ENCODE assay signal across 9 cellular contexts in genomic region chr6:71478834-71479541, GRCh38.
A peak's percentile ranks its signal among the peaks of the same experiment; 100 is the strongest.
DNase-seq lines count a peak whose midpoint lies in the region; ATAC-seq and TF ChIP-seq lines count a peak whose summit lies in the region.
"Had no signal": no experiment of that assay in that cellular context is flagged by ENCODE, and none has a peak within 500 bp of the region (broad histone marks: within the 10 kb centered on the region; RNA-seq: fewer than 3 reads in every experiment).

No MANE protein-coding gene starts in this region.

- peak overlapping the region; percentile 51 for H3K27ac ChIP-seq in Panc1 (ENCODE audit: low read length)
- peak overlapping the region; percentile 85 for H3K27ac ChIP-seq in epithelial cell of prostate

- POLR2A ChIA-PET in Panc1 (lab: Charles Lee), result no interaction called here

- in situ Hi-C loops in Panc1 (cut with HindIII; ENCODE audit: low pct_unique_long_range_greater_than_20kb, low sequenced_read_pairs), result no loop called here

- intact Hi-C loops in Panc1 (cut with micrococcal nuclease; ENCODE audit: unreplicated experiment), result no loop called here

- no peaks in the 10 kb centered on the region for H3K9me3 ChIP-seq in Panc1 (ENCODE audit: control insufficient read depth, insufficient read depth, low read depth, low read length)

- no TSS peak for BruUV-seq in Panc1 (replicated peaks; lab: Mats Ljungman, UMichigan)

- H3K4me3 Mint-ChIP-seq in nephron, result no peak overlapping the region
- H3K4me3 Mint-ChIP-seq: activated CD4-positive, alpha-beta memory T cell treated with anti-CD3 and anti-CD28 coated beads for 36 hours had no signal

- H3K36me3 ChIP-seq in Panc1 (ENCODE audit: control insufficient read depth, insufficient read depth, low read length), result no peaks in the 10 kb centered on the region

- TF ChIP-seq CTCF in AG09319 (IDR thresholded peaks at IDR 0.05; ENCODE audit: low read depth, low read length) (no peak), Panc1 (IDR thresholded peaks at IDR 0.05) (no peak), nephron (IDR thresholded peaks at IDR 0.05; ENCODE audit: unreplicated experiment in 3 of 3) (no peak)

- peaks cover 37% of the 10 kb centered on the region for H3K4me1 Mint-ChIP-seq in nephron

- DNase-seq in AG09319 (ENCODE audit: extremely low read depth, low read depth) (peak; percentile 75), Panc1 (ENCODE audit: low read depth, low spot score) (peak; percentile 92), epithelial cell of prostate (ENCODE audit: low read depth, low spot score) (peak; percentile 37), OCI-M2 (lab: John Stamatoyannopoulos, UW; ENCODE audit: unreplicated experiment) (no peak), NCI-H128 (lab: John Stamatoyannopoulos, UW; ENCODE audit: unreplicated experiment) (no peak)
- DNase-seq: activated CD4-positive, alpha-beta memory T cell treated with anti-CD3 and anti-CD28 coated beads for 36 hours had no signal

- H3K27me3 Mint-ChIP-seq in nephron (ENCODE audit: low read depth), result no peaks in the 10 kb centered on the region
- H3K27me3 Mint-ChIP-seq: activated CD4-positive, alpha-beta memory T cell treated with anti-CD3 and anti-CD28 coated beads for 36 hours had no signal

- CTCF ChIA-PET in Panc1 (lab: Charles Lee), result interaction anchor here (0.7 kb wide), 1 partner anchor 21 kb away, joined by 3 read pairs; no protein-coding TSS in a partner anchor

- peak; percentile 82 for ATAC-seq in Panc1
- no peak for ATAC-seq in HG02759 (IDR thresholded peaks at IDR 0.05; ENCODE audit: unreplicated experiment)
- no peak for ATAC-seq in HG02623 (IDR thresholded peaks at IDR 0.05; ENCODE audit: unreplicated experiment)

- H3K27me3 ChIP-seq in Panc1 (ENCODE audit: control insufficient read depth, insufficient read depth, low read length), result no peaks in the 10 kb centered on the region

- no peak overlapping the region for H3K4me3 ChIP-seq in Panc1 (ENCODE audit: low read depth in 2 of 2, low read length in 2 of 2)

- no peaks in the 10 kb centered on the region for H3K9me3 Mint-ChIP-seq in nephron
- H3K9me3 Mint-ChIP-seq: activated CD4-positive, alpha-beta memory T cell treated with anti-CD3 and anti-CD28 coated beads for 36 hours had no signal

- no peaks in the 10 kb centered on the region for H3K36me3 Mint-ChIP-seq in nephron (ENCODE audit: low read depth)
- H3K36me3 Mint-ChIP-seq: activated CD4-positive, alpha-beta memory T cell treated with anti-CD3 and anti-CD28 coated beads for 36 hours had no signal

- H3K4me1 ChIP-seq in Panc1 (ENCODE audit: control insufficient read depth, insufficient read depth, low read length), result peaks cover 15% of the 10 kb centered on the region

- peak overlapping the region; percentile 45 to 81 (median 62) for H3K27ac Mint-ChIP-seq in nephron
- H3K27ac Mint-ChIP-seq: activated CD4-positive, alpha-beta memory T cell treated with anti-CD3 and anti-CD28 coated beads for 36 hours had no signal

Comparison
In these comparisons a context has a peak if more than half of its experiments do, and no peak if none do; other contexts are left out.
1. DNase-seq: peak in AG09319 (single experiment), Panc1 (single experiment) and epithelial cell of prostate (single experiment); none in OCI-M2 (single experiment) and NCI-H128 (single experiment).